21 cellular contexts compared by ENCODE assay signal in genomic region chr18:49707594-49707993, GRCh38.
DNase-seq lines count a peak whose midpoint lies in the region; ATAC-seq and TF ChIP-seq lines count a peak whose summit lies in the region.
"Had no signal": no experiment of that assay in that cellular context is flagged by ENCODE, and none has a peak within 500 bp of the region (broad histone marks: within the 10 kb centered on the region; RNA-seq: fewer than 3 reads in every experiment).

No MANE protein-coding gene starts in this region.

- no peak overlapping the region for H2BK5ac ChIP-seq in mesenchymal stem cell (ENCODE audit: low read depth, low read length, poor library complexity, severe bottlenecking)

- H3K4me2 ChIP-seq in mesenchymal stem cell (ENCODE audit: low read length, poor library complexity, severe bottlenecking) (no peak overlapping the region), OCI-LY7 (ENCODE audit: low read length) (no peak overlapping the region)

- no peak overlapping the region for H3K18ac ChIP-seq in mesenchymal stem cell (ENCODE audit: low read depth in 1 of 2, low read length in 2 of 2)

- H3K9me2 ChIP-seq in OCI-LY7 (ENCODE audit: insufficient read depth, low read length): no peaks in the 10 kb centered on the region

- intact Hi-C loops in testis (cut with DNase I; ENCODE audit: low total_unique reads) (no loop called here), OCI-LY7 (cut with micrococcal nuclease; ENCODE audit: unreplicated experiment) (no loop called here)

- H2AFZ ChIP-seq in mesenchymal stem cell (ENCODE audit: low read depth, low read length) (no peak overlapping the region), OCI-LY7 (ENCODE audit: low read length) (no peak overlapping the region)

- CTCF ChIA-PET in OCI-LY7 (lab: Charles Lee; ENCODE audit: unreplicated experiment): no interaction called here

- no peaks in the 10 kb centered on the region for H3K79me1 ChIP-seq in mesenchymal stem cell (replicated peaks; ENCODE audit: low read length, poor library complexity, severe bottlenecking)

- no peaks in the 10 kb centered on the region for H3K9me3 ChIP-seq in mesenchymal stem cell (ENCODE audit: control insufficient read depth, low read length)
- H3K9me3 ChIP-seq in testis: no peaks in the 10 kb centered on the region
- no peaks in the 10 kb centered on the region for H3K9me3 ChIP-seq in OCI-LY7 (ENCODE audit: low read length)
- H3K9me3 ChIP-seq: BE2C had no signal

- peak overlapping the region; percentile 15 for H3K27ac ChIP-seq in mesenchymal stem cell (ENCODE audit: low read length, poor library complexity, severe bottlenecking)
- H3K27ac ChIP-seq in testis: no peak overlapping the region
- no peak overlapping the region for H3K27ac ChIP-seq in OCI-LY7 (ENCODE audit: low read depth, low read length, poor library complexity, severe bottlenecking)

- no peak overlapping the region for H3K4ac ChIP-seq in mesenchymal stem cell (ENCODE audit: low read depth in 1 of 2, low read length in 2 of 2)

- H3K36me3 ChIP-seq in mesenchymal stem cell (ENCODE audit: control insufficient read depth in 1 of 2, insufficient read depth in 2 of 2, low read depth in 1 of 2, low read length in 2 of 2) (no peaks in the 10 kb centered on the region), testis (ENCODE audit: low read depth, missing control alignments) (no peaks in the 10 kb centered on the region), OCI-LY7 (ENCODE audit: insufficient read depth, low read length) (no peaks in the 10 kb centered on the region)
- H3K36me3 ChIP-seq: BE2C had no signal

- H3K9ac ChIP-seq in mesenchymal stem cell (ENCODE audit: low read length): no peak overlapping the region

- H2BK120ac ChIP-seq in mesenchymal stem cell (ENCODE audit: low read depth, low read length): no peak overlapping the region

- H3K23ac ChIP-seq in mesenchymal stem cell (ENCODE audit: low read length in 2 of 2): no peak overlapping the region

- TF ChIP-seq CTCF in testis (IDR thresholded peaks at IDR 0.05) (no peak), OCI-LY7 (conservative IDR thresholded peaks at IDR 0.05; ENCODE audit: low read length) (no peak)

- BruUV-seq in OCI-LY7 (replicated peaks; lab: Mats Ljungman, UMichigan): no TSS peak

- H2BK12ac ChIP-seq in mesenchymal stem cell (ENCODE audit: low read length in 2 of 2): no peak overlapping the region

- H2BK15ac ChIP-seq in mesenchymal stem cell (ENCODE audit: low read depth, poor library complexity, severe bottlenecking): no peak overlapping the region

- no peak overlapping the region for H3K14ac ChIP-seq in mesenchymal stem cell (ENCODE audit: low read length in 2 of 2)

- no peaks in the 10 kb centered on the region for H3K27me3 ChIP-seq in mesenchymal stem cell (ENCODE audit: control insufficient read depth in 1 of 2, insufficient read depth in 1 of 2, low read length in 2 of 2)
- H3K27me3 ChIP-seq in testis: no peaks in the 10 kb centered on the region
- H3K27me3 ChIP-seq: BE2C had no signal

- TF ChIP-seq EP300 in Ishikawa (IDR thresholded peaks at IDR 0.05; ENCODE audit: borderline replicate concordance): peak; percentile 21; the same call in 1 of the 2 replicates

- no peaks in the 10 kb centered on the region for H3K79me2 ChIP-seq in OCI-LY7 (ENCODE audit: insufficient read depth, low read depth, low read length)

- no peak for TF ChIP-seq RAD21 in Ishikawa (IDR thresholded peaks at IDR 0.05; ENCODE audit: low read depth)

- no peak for ATAC-seq in HG03457 (IDR thresholded peaks at IDR 0.05; ENCODE audit: unreplicated experiment)
- ATAC-seq: HCT116 had no signal

- no peaks in the 10 kb centered on the region for H4K20me1 ChIP-seq in OCI-LY7 (ENCODE audit: insufficient read depth, low read length)

- TF ChIP-seq POLR2A in testis (IDR thresholded peaks at IDR 0.05): no peak

- POLR2A ChIA-PET in OCI-LY7 (lab: Charles Lee): interaction anchor here (0.6 kb wide), 1 partner anchor 242 kb away, joined by 3 read pairs; no protein-coding TSS in a partner anchor

- H3K4me1 ChIP-seq in mesenchymal stem cell (ENCODE audit: control insufficient read depth, insufficient read depth, low read depth, low read length) (peaks cover 17% of the 10 kb centered on the region), testis (no peaks in the 10 kb centered on the region), OCI-LY7 (ENCODE audit: insufficient read depth, low read length, poor library complexity, severe bottlenecking) (no peaks in the 10 kb centered on the region)
- H3K4me1 ChIP-seq: BE2C had no signal

- H3K4me3 ChIP-seq in mesenchymal stem cell (ENCODE audit: insufficient read depth in 1 of 2, low read depth in 1 of 2, low read length in 2 of 2) (no peak overlapping the region), testis (no peak overlapping the region), OCI-LY7 (ENCODE audit: low read depth, low read length, poor library complexity, severe bottlenecking) (no peak overlapping the region)

- WGBS in mesenchymal stem cell: 95% methylated on average over 2 of the region's 3 CpGs
- 72 to 78% methylated on average over 3 of the region's 3 CpGs for WGBS in testis, 2 donors

- peak; percentile 49 for DNase-seq in astrocyte of the hippocampus (ENCODE audit: low read depth, low spot score)
- DNase-seq in mesenchymal stem cell: no peak
- DNase-seq in testis: peak; percentile 59
- no peak for DNase-seq in OCI-LY7 (ENCODE audit: low spot score)
- no peak for DNase-seq in effector CD8-positive, alpha-beta T cell (lab: John Stamatoyannopoulos, UW)
- DNase-seq: ACHN; BE2C; C1 segment of cervical spinal cord; CD4-positive, CD25-positive, alpha-beta regulatory T cell; CD8-positive, alpha-beta memory T cell; COR-L47; DMS153; DMS79; GDM1; GOT3; H7; HFFc6; IMR-90 had no signal

- H4K91ac ChIP-seq in mesenchymal stem cell (ENCODE audit: low read length): no peak overlapping the region

- peak overlapping the region; percentile 74 for H2AK5ac ChIP-seq in mesenchymal stem cell (ENCODE audit: low read length, severe bottlenecking)

- no peak overlapping the region for H4K8ac ChIP-seq in mesenchymal stem cell (ENCODE audit: low read length)

TF ChIP-seq in Ishikawa, 13 proteins besides CTCF, POLR2A, EP300 and RAD21:
- TF ChIP-seq NFIC (IDR thresholded peaks at IDR 0.05) (peak; percentile 70), FOXM1 (IDR thresholded peaks at IDR 0.05; ENCODE audit: borderline replicate concordance, low read depth) (no peak), TEAD4 (IDR thresholded peaks at IDR 0.05) (no peak), CEBPB (IDR thresholded peaks at IDR 0.05) (no peak), USF1 (IDR thresholded peaks at IDR 0.05) (no peak), MAX (IDR thresholded peaks at IDR 0.05) (no peak), YY1 (IDR thresholded peaks at IDR 0.05; ENCODE audit: low read depth) (0 out of 2 replicates have a peak, but pooled peaks have one; percentile 27), TCF12 (IDR thresholded peaks at IDR 0.05; ENCODE audit: low read depth) (no peak), CREB1 (IDR thresholded peaks at IDR 0.05; ENCODE audit: low read depth) (no peak)
TF ChIP-seq in Ishikawa: peak in this region for 2.

Comparison
In these comparisons a context has a peak if more than half of its experiments do, and no peak if none do; other contexts are left out.
1. DNase-seq: peak in astrocyte of the hippocampus (single experiment) and testis (single experiment); none in mesenchymal stem cell (single experiment), OCI-LY7 (single experiment) and effector CD8-positive, alpha-beta T cell (single experiment).